27 cellular contexts compared by ENCODE assay signal in the genomic region with DNA sequence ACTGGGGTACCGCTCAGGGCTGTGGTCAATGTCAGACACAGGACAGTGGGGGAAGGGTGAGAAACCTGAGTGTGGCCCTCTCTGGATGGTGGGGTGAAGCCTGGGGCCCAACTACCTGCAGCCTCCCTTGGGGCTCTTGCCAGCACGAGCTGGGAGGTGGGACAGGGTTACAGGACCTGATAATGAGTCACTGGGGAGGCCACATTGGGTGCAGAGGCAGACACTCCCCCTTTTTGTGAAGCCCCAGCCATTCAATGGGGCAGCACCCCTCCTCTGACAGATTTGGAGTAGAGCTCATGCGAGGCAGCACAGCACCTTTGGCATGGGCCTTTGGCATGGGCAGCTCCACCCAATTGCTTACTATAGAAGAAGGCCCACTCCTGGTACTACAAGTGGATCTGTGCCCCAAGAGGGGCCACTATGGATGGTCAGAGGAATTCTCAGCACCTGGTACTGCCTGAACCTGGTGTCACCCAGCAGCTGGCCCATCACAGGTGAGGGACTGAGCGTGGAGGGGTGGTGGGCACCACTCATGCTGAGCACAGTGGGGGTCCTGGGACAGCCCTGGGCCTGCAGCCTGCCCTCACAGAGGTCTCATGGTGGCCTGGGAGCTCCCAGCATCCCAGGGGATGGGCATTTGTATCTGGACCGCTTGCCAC. TPM values are rescaled to one million over a fixed set of nuclear protein-coding genes. Genes with fewer than 3 reads are reported as not detected.
A peak's percentile ranks its signal among the peaks of the same experiment; 100 is the strongest.
DNase-seq lines count a peak whose midpoint lies in the region; ATAC-seq, FAIRE-seq and TF ChIP-seq lines count a peak whose summit lies in the region.
"Had no signal": no experiment of that assay in that cellular context is flagged by ENCODE, and none has a peak within 500 bp of the region (broad histone marks: within the 10 kb centered on the region; RNA-seq: fewer than 3 reads in every experiment).

No MANE protein-coding gene starts in this region.

- FAIRE-seq in small intestine (lab: Jason Lieb, UNC): no peak
- FAIRE-seq: D721Med, GM19239, HepG2, K562 had no signal

- no peaks in the 10 kb centered on the region for H4K20me1 ChIP-seq in BLaER1

- H3K4me3 ChIP-seq in BLaER1 (no peak overlapping the region), small intestine (ENCODE audit: low read depth in 1 of 2, low read length in 2 of 2) (no peak overlapping the region)
- H3K4me3 ChIP-seq: K562 had no signal

- ATAC-seq in esophagus mucosa: peak; percentile 3
- ATAC-seq: K562 had no signal

- POLR2A ChIA-PET in RWPE1 (lab: Yijun Ruan, JAX; ENCODE audit: low non-redundant PET): no interaction called here

- H3K27me3 ChIP-seq in BLaER1 (no peaks in the 10 kb centered on the region), small intestine (ENCODE audit: control insufficient read depth in 2 of 2, insufficient read depth in 2 of 2, low read length in 2 of 2) (no peaks in the 10 kb centered on the region)
- H3K27me3 ChIP-seq: BE2C had no signal

- CTCF ChIA-PET in RWPE1 (lab: Yijun Ruan, JAX): interaction anchor here (0.5 to 1.4 kb wide), 3 partner anchors 17 to 772 kb away, joined by 3 to 6 read pairs (median 4); no protein-coding TSS in a partner anchor

- H3K9me3 ChIP-seq in BLaER1: peaks cover 21% of the 10 kb centered on the region
- H3K9me3 ChIP-seq in small intestine (ENCODE audit: control insufficient read depth, low read depth): no peaks in the 10 kb centered on the region
- H3K9me3 ChIP-seq: BE2C had no signal

- H3K27ac ChIP-seq in BLaER1 (peak overlapping the region; percentile 71; the same call in 1 of the 2 replicates), RWPE1 (peak overlapping the region; percentile 93), small intestine (ENCODE audit: low read depth in 1 of 2, low read length in 1 of 2) (peak overlapping the region; percentile 95 to 98)

- no peak for TF ChIP-seq CTCF in RWPE1 (conservative IDR thresholded peaks at IDR 0.05; ENCODE audit: low read depth)

- H3K4me1 ChIP-seq in BLaER1: peaks cover 71% of the 10 kb centered on the region
- peaks cover 0 to 10% of the 10 kb centered on the region in 2 donors for H3K4me1 ChIP-seq in small intestine (ENCODE audit: control insufficient read depth in 2 of 2, insufficient read depth in 1 of 2, low read depth in 1 of 2, low read length in 1 of 2)

- H3K36me3 ChIP-seq in BLaER1 (peaks cover 10% of the 10 kb centered on the region; the same call in 1 of the 2 replicates), small intestine (ENCODE audit: control insufficient read depth in 2 of 2, insufficient read depth in 2 of 2, low read length in 2 of 2) (no peaks in the 10 kb centered on the region)
- H3K36me3 ChIP-seq: BE2C had no signal

- WGBS in small intestine, 3 donors: 69 to 82% (median 74%) methylated on average over 5 of the region's 5 CpGs

- DNase-seq in RWPE1 (ENCODE audit: low spot score) (no peak), small intestine (no peak), NCI-H2227 treated with DMSO at 0.1 percent for 48 hours (lab: John Stamatoyannopoulos, UW) (no peak), ureter (ENCODE audit: low spot score) (no peak), NCI-H1105 treated with DMSO at 0.1 percent for 48 hours (lab: John Stamatoyannopoulos, UW) (no peak), amniotic stem cell (lab: John Stamatoyannopoulos, UW) (no peak)
- DNase-seq: 8988T; ACHN; BE2C; CD4-positive, CD25-positive, alpha-beta regulatory T cell; H9; MV-4-11; NCI-H1105; NCI-H146; NCI-H2029; NCI-H446 treated with DMSO at 0.1 percent for 48 hours; NCI-H526; NCI-H82; NK-92 treated with Interleukin-12 subunit alpha and Interleukin-12 subunit beta, amount 100 ng/mL, for 24 hours; SHP77 treated with DMSO at 0.1 percent for 48 hours had no signal

- peak overlapping the region; percentile 32; the same call in 1 of the 2 replicates for H3K9ac ChIP-seq in BLaER1

- H3K4me2 ChIP-seq in BLaER1: peak overlapping the region; percentile 92

RNA-seq across cellular contexts. Expression of a gene that starts 45.2 kb away (rescaled TPM):
- total RNA-seq in esophagus mucosa (0.52 TPM), ureter (1.6 TPM)
- polyA plus RNA-seq in small intestine: 100 to 1,000 TPM in 1 of 3 donors, 10 to 100 TPM in 2; 57.1 to 123 (median 86.7) TPM
- total RNA-seq: MCF 10A had no signal

RNA-seq across cellular contexts. Expression of a gene that starts 45.5 kb away (rescaled TPM):
- 12.0 TPM for total RNA-seq in esophagus mucosa
- 1 to 10 TPM; 1.6 to 5.7 (median 1.9) TPM for polyA plus RNA-seq in small intestine
- 33.6 TPM for total RNA-seq in ureter
